Comparison of ENCODE assay signal across 18 cellular contexts in genomic region chr2:38522754-38523349, GRCh38.
A peak's percentile ranks its signal among the peaks of the same experiment; 100 is the strongest.
DNase-seq lines count a peak whose midpoint lies in the region; TF ChIP-seq lines count a peak whose summit lies in the region.
"Had no signal": no experiment of that assay in that cellular context is flagged by ENCODE, and none has a peak within 500 bp of the region (broad histone marks: within the 10 kb centered on the region; RNA-seq: fewer than 3 reads in every experiment).

No MANE protein-coding gene starts in this region.

- H3K79me2 ChIP-seq in OCI-LY7 (ENCODE audit: insufficient read depth, low read depth, low read length) (no peaks in the 10 kb centered on the region), parathyroid adenoma (no peaks in the 10 kb centered on the region)

- BruUV-seq in OCI-LY7 (replicated peaks; lab: Mats Ljungman, UMichigan) = no TSS peak

- no peaks in the 10 kb centered on the region for H3K9me2 ChIP-seq in OCI-LY7 (ENCODE audit: insufficient read depth, low read length)

- POLR2A ChIA-PET in OCI-LY7 (lab: Charles Lee) = interaction anchor here (0.7 to 3.3 kb wide), 4 partner anchors 10 to 335 kb away, joined by 3 to 44 read pairs (median 4); no protein-coding TSS in a partner anchor

- peak overlapping the region; percentile 84 for H3K27ac ChIP-seq in OCI-LY7 (ENCODE audit: low read depth, low read length, poor library complexity, severe bottlenecking)
- H3K27ac ChIP-seq in parathyroid adenoma = no peak overlapping the region
- H3K27ac ChIP-seq: lower lobe of right lung, upper lobe of left lung had no signal

- CTCF ChIA-PET in OCI-LY7 (lab: Charles Lee; ENCODE audit: unreplicated experiment) = interaction anchor here (0.6 kb wide), 1 partner anchor 249 kb away, joined by 3 read pairs; no protein-coding TSS in a partner anchor

- in situ Hi-C loops in G401 (cut with HindIII; ENCODE audit: low sequenced_read_pairs) = no loop called here

- H3K4me3 ChIP-seq in OCI-LY7 (ENCODE audit: low read depth, low read length, poor library complexity, severe bottlenecking) (no peak overlapping the region), parathyroid adenoma (ENCODE audit: low read depth, low read length) (no peak overlapping the region)
- H3K4me3 ChIP-seq: GM12878, lower lobe of right lung, upper lobe of left lung had no signal

- TF ChIP-seq CTCF in OCI-LY7 (conservative IDR thresholded peaks at IDR 0.05; ENCODE audit: low read length) = no peak
- no peak for TF ChIP-seq CTCF in parathyroid adenoma (IDR thresholded peaks at IDR 0.05)

- H3K4me1 ChIP-seq in OCI-LY7 (ENCODE audit: insufficient read depth, low read length, poor library complexity, severe bottlenecking) (peaks cover 65% of the 10 kb centered on the region), parathyroid adenoma (peaks cover 4% of the 10 kb centered on the region)
- H3K4me1 ChIP-seq: Caco-2 had no signal

- no peaks in the 10 kb centered on the region for H4K20me1 ChIP-seq in OCI-LY7 (ENCODE audit: insufficient read depth, low read length)

- H3K27me3 ChIP-seq in parathyroid adenoma (ENCODE audit: control insufficient read depth, insufficient read depth, low read length) = no peaks in the 10 kb centered on the region

- H3K9me3 ChIP-seq in OCI-LY7 (ENCODE audit: low read length) = no peaks in the 10 kb centered on the region
- no peaks in the 10 kb centered on the region for H3K9me3 ChIP-seq in parathyroid adenoma (ENCODE audit: control insufficient read depth, low read length)
- H3K9me3 ChIP-seq: Caco-2, lower lobe of right lung, upper lobe of left lung had no signal

- peak overlapping the region; percentile 92; the same call in 1 of the 2 replicates for H3K4me2 ChIP-seq in OCI-LY7 (ENCODE audit: low read length)
- peak overlapping the region; percentile 8 for H3K4me2 ChIP-seq in parathyroid adenoma (ENCODE audit: low read length)

- DNase-seq in DMS153 (lab: John Stamatoyannopoulos, UW) (peak; percentile 33), DMS153 treated with DMSO at 0.1 percent for 48 hours (lab: John Stamatoyannopoulos, UW; ENCODE audit: unreplicated experiment) (no peak), G401 (ENCODE audit: low spot score) (peak; percentile 29), OCI-LY7 (ENCODE audit: low spot score) (no peak), MV-4-11 (lab: John Stamatoyannopoulos, UW) (no peak), retina (no peak), NCI-H187 (lab: John Stamatoyannopoulos, UW) (no peak)
- DNase-seq: 8988T; activated CD4-positive, alpha-beta T cell treated with anti-CD3 and anti-CD28 coated beads for 36 hours; activated naive CD8-positive, alpha-beta T cell treated with anti-CD3 and anti-CD28 coated beads for 36 hours; Caco-2; effector memory CD8-positive, alpha-beta T cell; lower lobe of right lung; occipital lobe; stimulated activated naive CD4-positive, alpha-beta T cell; upper lobe of left lung had no signal

- H3K9ac ChIP-seq in parathyroid adenoma = no peak overlapping the region

- H3K36me3 ChIP-seq in OCI-LY7 (ENCODE audit: insufficient read depth, low read length) (no peaks in the 10 kb centered on the region), parathyroid adenoma (ENCODE audit: control insufficient read depth, insufficient read depth, low read length) (no peaks in the 10 kb centered on the region)
- H3K36me3 ChIP-seq: lower lobe of right lung, upper lobe of left lung had no signal

- H2AFZ ChIP-seq in OCI-LY7 (ENCODE audit: low read length) (peak overlapping the region; percentile 62; the same call in 1 of the 2 replicates), parathyroid adenoma (peak overlapping the region; percentile 19)

- intact Hi-C loops in OCI-LY7 (cut with micrococcal nuclease; ENCODE audit: unreplicated experiment) = loop anchor here (5.0 to 10.0 kb wide), 2 partner anchors 116 to 602 kb away; partner anchors contain the start of gene SOS1

Comparison
In these comparisons a context has a peak if more than half of its experiments do, and no peak if none do; other contexts are left out.
1. DNase-seq: peak in DMS153 (single experiment) and G401 (single experiment); none in DMS153 treated with DMSO at 0.1 percent for 48 hours (single experiment), OCI-LY7 (single experiment), MV-4-11 (single experiment), retina (single experiment) and NCI-H187 (0 of 2).